Comparison of ENCODE assay signal across 1 cellular context in the genomic region with DNA sequence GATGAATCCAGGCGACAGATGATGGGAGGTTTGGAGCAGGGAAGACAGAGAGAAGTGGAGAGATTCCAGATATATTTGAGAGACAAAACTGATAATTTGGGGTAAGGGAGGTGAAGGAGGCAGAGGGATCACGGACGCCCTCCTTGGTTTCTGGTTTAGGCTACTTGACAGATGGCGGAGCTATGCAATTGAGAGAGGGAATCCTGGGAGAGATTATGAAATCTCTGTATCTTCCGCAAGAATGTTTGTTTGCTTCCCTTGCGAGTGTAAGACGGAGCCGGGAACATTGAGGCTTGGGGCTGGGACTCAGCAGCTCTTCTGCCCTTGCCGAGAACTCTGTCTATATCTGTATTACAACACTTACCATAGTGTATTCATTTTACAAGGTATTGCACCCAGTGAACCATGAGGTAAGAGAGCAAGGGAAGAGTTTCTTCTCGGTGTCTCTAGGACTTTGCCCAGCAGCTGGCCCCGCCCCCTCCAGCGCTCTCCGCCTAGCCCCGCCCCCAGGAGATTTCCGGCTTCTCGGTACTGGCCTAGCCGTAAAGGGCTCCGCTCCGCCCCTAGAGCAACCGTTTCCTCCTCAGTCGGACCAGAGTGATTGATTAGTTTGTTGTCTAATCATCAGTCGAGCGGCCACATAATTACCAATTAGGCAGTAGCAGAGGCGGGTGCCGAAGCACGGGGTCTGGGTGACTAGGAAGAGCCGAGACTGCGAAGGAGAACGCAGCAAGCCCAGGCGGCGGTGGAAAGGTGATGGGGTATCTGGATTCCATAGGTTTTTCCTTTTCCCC.
TF ChIP-seq lines count a peak whose summit lies in the region.

A gene with protein sequence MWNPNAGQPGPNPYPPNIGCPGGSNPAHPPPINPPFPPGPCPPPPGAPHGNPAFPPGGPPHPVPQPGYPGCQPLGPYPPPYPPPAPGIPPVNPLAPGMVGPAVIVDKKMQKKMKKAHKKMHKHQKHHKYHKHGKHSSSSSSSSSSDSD (plus strand): TSS at position 695 of the 794 bp plus-strand sequence. CDS start 981 bp downstream, outside the sequence.

TF ChIP-seq in K562, 482 proteins besides CTCF, POLR2A, EP300 and RAD21 (continued from another document and continues in another):
- TF ChIP-seq SNIP1 (IDR thresholded peaks at IDR 0.05; ENCODE audit: low read depth), result no peak
- no peak for TF ChIP-seq KLF16 (IDR thresholded peaks at IDR 0.05)
- TF ChIP-seq CBFB (CRISPR knock-in tag; IDR thresholded peaks at IDR 0.05), result no peak
- TF ChIP-seq, protein P1, sequence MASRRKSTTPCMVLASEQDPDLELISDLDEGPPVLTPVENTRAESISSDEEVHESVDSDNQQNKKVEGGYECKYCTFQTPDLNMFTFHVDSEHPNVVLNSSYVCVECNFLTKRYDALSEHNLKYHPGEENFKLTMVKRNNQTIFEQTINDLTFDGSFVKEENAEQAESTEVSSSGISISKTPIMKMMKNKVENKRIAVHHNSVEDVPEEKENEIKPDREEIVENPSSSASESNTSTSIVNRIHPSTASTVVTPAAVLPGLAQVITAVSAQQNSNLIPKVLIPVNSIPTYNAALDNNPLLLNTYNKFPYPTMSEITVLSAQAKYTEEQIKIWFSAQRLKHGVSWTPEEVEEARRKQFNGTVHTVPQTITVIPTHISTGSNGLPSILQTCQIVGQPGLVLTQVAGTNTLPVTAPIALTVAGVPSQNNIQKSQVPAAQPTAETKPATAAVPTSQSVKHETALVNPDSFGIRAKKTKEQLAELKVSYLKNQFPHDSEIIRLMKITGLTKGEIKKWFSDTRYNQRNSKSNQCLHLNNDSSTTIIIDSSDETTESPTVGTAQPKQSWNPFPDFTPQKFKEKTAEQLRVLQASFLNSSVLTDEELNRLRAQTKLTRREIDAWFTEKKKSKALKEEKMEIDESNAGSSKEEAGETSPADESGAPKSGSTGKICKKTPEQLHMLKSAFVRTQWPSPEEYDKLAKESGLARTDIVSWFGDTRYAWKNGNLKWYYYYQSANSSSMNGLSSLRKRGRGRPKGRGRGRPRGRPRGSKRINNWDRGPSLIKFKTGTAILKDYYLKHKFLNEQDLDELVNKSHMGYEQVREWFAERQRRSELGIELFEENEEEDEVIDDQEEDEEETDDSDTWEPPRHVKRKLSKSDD (conservative IDR thresholded peaks at IDR 0.05; ENCODE audit: low read length), result no peak
- TF ChIP-seq TCF3 (CRISPR knock-in tag; IDR thresholded peaks at IDR 0.05), result no peak
- TF ChIP-seq ESRRA (IDR thresholded peaks at IDR 0.05; ENCODE audit: borderline replicate concordance, low read depth), result no peak
- no peak for TF ChIP-seq ARID2 (IDR thresholded peaks at IDR 0.05)
- no peak for TF ChIP-seq SREBF1 (IDR thresholded peaks at IDR 0.05; ENCODE audit: borderline replicate concordance, low read depth, low read length)
- no peak for TF ChIP-seq NCOA1 (IDR thresholded peaks at IDR 0.05; ENCODE audit: low read depth)
- peak; percentile 94 for TF ChIP-seq TAF1 (IDR thresholded peaks at IDR 0.05; ENCODE audit: control insufficient read depth, extremely low read depth, insufficient read depth, low read length, severe bottlenecking)
- peak; percentile 95 for TF ChIP-seq POLR2B (IDR thresholded peaks at IDR 0.05; ENCODE audit: low read depth, partially characterized antibody)
- no peak for TF ChIP-seq ZNF239 (CRISPR knock-in tag; IDR thresholded peaks at IDR 0.05)
- TF ChIP-seq ESRRB (CRISPR knock-in tag; IDR thresholded peaks at IDR 0.05; ENCODE audit: borderline replicate concordance), result no peak
- TF ChIP-seq, protein P2, sequence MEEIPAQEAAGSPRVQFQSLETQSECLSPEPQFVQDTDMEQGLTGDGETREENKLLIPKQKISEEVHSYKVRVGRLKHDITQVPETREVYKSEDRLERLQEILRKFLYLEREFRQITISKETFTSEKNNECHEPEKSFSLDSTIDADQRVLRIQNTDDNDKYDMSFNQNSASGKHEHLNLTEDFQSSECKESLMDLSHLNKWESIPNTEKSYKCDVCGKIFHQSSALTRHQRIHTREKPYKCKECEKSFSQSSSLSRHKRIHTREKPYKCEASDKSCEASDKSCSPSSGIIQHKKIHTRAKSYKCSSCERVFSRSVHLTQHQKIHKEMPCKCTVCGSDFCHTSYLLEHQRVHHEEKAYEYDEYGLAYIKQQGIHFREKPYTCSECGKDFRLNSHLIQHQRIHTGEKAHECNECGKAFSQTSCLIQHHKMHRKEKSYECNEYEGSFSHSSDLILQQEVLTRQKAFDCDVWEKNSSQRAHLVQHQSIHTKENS (CRISPR knock-in tag; IDR thresholded peaks at IDR 0.05), result no peak
- TF ChIP-seq GTF2F1 (IDR thresholded peaks at IDR 0.05; ENCODE audit: low read depth, low read length), result no peak; the same call in 1 of the 2 replicates
- TF ChIP-seq, protein P3, sequence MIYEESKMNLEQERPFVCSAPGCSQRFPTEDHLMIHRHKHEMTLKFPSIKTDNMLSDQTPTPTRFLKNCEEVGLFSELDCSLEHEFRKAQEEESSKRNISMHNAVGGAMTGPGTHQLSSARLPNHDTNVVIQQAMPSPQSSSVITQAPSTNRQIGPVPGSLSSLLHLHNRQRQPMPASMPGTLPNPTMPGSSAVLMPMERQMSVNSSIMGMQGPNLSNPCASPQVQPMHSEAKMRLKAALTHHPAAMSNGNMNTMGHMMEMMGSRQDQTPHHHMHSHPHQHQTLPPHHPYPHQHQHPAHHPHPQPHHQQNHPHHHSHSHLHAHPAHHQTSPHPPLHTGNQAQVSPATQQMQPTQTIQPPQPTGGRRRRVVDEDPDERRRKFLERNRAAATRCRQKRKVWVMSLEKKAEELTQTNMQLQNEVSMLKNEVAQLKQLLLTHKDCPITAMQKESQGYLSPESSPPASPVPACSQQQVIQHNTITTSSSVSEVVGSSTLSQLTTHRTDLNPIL (CRISPR knock-in tag; IDR thresholded peaks at IDR 0.05), result no peak
- TF ChIP-seq NCOA4 (IDR thresholded peaks at IDR 0.05; ENCODE audit: partially characterized antibody), result no peak
- no peak for TF ChIP-seq NUFIP1 (IDR thresholded peaks at IDR 0.05; ENCODE audit: partially characterized antibody)
- TF ChIP-seq, protein P4, sequence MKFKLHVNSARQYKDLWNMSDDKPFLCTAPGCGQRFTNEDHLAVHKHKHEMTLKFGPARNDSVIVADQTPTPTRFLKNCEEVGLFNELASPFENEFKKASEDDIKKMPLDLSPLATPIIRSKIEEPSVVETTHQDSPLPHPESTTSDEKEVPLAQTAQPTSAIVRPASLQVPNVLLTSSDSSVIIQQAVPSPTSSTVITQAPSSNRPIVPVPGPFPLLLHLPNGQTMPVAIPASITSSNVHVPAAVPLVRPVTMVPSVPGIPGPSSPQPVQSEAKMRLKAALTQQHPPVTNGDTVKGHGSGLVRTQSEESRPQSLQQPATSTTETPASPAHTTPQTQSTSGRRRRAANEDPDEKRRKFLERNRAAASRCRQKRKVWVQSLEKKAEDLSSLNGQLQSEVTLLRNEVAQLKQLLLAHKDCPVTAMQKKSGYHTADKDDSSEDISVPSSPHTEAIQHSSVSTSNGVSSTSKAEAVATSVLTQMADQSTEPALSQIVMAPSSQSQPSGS (CRISPR knock-in tag; IDR thresholded peaks at IDR 0.05), result no peak
- TF ChIP-seq LARP7 (IDR thresholded peaks at IDR 0.05), result no peak
- TF ChIP-seq ARNT (IDR thresholded peaks at IDR 0.05), result peak; percentile 42 to 48; a peak in 2 of 4 replicates
- TF ChIP-seq, protein P5, sequence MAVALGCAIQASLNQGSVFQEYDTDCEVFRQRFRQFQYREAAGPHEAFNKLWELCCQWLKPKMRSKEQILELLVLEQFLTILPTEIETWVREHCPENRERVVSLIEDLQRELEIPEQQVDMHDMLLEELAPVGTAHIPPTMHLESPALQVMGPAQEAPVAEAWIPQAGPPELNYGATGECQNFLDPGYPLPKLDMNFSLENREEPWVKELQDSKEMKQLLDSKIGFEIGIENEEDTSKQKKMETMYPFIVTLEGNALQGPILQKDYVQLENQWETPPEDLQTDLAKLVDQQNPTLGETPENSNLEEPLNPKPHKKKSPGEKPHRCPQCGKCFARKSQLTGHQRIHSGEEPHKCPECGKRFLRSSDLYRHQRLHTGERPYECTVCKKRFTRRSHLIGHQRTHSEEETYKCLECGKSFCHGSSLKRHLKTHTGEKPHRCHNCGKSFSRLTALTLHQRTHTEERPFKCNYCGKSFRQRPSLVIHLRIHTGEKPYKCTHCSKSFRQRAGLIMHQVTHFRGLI (CRISPR knock-in tag; IDR thresholded peaks at IDR 0.05), result no peak
- no peak for TF ChIP-seq ZNF384 (IDR thresholded peaks at IDR 0.05; ENCODE audit: low read depth, low read length)
- no peak for TF ChIP-seq ADNP (tag; IDR thresholded peaks at IDR 0.05)
- peak; percentile 84 for TF ChIP-seq ASH1L (IDR thresholded peaks at IDR 0.05; ENCODE audit: borderline replicate concordance, low read depth, partially characterized antibody)
- TF ChIP-seq TAF7 (tag; IDR thresholded peaks at IDR 0.05), result peak; percentile 87
- no peak for TF ChIP-seq SMARCA5 (IDR thresholded peaks at IDR 0.05)
- no peak for TF ChIP-seq ZNF134 (CRISPR knock-in tag; conservative IDR thresholded peaks at IDR 0.05)
- TF ChIP-seq, protein P6, sequence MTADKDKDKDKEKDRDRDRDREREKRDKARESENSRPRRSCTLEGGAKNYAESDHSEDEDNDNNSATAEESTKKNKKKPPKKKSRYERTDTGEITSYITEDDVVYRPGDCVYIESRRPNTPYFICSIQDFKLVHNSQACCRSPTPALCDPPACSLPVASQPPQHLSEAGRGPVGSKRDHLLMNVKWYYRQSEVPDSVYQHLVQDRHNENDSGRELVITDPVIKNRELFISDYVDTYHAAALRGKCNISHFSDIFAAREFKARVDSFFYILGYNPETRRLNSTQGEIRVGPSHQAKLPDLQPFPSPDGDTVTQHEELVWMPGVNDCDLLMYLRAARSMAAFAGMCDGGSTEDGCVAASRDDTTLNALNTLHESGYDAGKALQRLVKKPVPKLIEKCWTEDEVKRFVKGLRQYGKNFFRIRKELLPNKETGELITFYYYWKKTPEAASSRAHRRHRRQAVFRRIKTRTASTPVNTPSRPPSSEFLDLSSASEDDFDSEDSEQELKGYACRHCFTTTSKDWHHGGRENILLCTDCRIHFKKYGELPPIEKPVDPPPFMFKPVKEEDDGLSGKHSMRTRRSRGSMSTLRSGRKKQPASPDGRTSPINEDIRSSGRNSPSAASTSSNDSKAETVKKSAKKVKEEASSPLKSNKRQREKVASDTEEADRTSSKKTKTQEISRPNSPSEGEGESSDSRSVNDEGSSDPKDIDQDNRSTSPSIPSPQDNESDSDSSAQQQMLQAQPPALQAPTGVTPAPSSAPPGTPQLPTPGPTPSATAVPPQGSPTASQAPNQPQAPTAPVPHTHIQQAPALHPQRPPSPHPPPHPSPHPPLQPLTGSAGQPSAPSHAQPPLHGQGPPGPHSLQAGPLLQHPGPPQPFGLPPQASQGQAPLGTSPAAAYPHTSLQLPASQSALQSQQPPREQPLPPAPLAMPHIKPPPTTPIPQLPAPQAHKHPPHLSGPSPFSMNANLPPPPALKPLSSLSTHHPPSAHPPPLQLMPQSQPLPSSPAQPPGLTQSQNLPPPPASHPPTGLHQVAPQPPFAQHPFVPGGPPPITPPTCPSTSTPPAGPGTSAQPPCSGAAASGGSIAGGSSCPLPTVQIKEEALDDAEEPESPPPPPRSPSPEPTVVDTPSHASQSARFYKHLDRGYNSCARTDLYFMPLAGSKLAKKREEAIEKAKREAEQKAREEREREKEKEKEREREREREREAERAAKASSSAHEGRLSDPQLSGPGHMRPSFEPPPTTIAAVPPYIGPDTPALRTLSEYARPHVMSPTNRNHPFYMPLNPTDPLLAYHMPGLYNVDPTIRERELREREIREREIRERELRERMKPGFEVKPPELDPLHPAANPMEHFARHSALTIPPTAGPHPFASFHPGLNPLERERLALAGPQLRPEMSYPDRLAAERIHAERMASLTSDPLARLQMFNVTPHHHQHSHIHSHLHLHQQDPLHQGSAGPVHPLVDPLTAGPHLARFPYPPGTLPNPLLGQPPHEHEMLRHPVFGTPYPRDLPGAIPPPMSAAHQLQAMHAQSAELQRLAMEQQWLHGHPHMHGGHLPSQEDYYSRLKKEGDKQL (CRISPR knock-in tag; IDR thresholded peaks at IDR 0.05; ENCODE audit: borderline replicate concordance), result no peak
- no peak for TF ChIP-seq ZBTB8A (IDR thresholded peaks at IDR 0.05; ENCODE audit: partially characterized antibody)
